15 cellular contexts compared by ENCODE assay signal in genomic region chr7:82704121-82704520, GRCh38.
A peak's percentile ranks its signal among the peaks of the same experiment; 100 is the strongest.
DNase-seq lines count a peak whose midpoint lies in the region; ATAC-seq and TF ChIP-seq lines count a peak whose summit lies in the region.
"Had no signal": no experiment of that assay in that cellular context is flagged by ENCODE, and none has a peak within 500 bp of the region (broad histone marks: within the 10 kb centered on the region; RNA-seq: fewer than 3 reads in every experiment).

No MANE protein-coding gene starts in this region.

- intact Hi-C loops in left ventricle myocardium superior (cut with micrococcal nuclease) = no loop called here
- intact Hi-C loops in left cardiac atrium (cut with DNase I) = no loop called here

- no peak for TF ChIP-seq CTCF in RWPE1 (conservative IDR thresholded peaks at IDR 0.05; ENCODE audit: low read depth)

- H3K27ac ChIP-seq in RWPE1 = no peak overlapping the region

- DNase-seq in NCI-H1417 (lab: John Stamatoyannopoulos, UW) (peak in 2 of 3 experiments; percentile 42 to 82), NCI-H1417 treated with DMSO at 0.1 percent for 48 hours (lab: John Stamatoyannopoulos, UW) (no peak), left ventricle myocardium superior (no peak), left cardiac atrium (no peak), NCI-H2171 treated with DMSO at 0.1 percent for 48 hours (lab: John Stamatoyannopoulos, UW) (peak; percentile 73), RWPE1 (ENCODE audit: low spot score) (no peak), HUDEP-2 (lab: John Stamatoyannopoulos, UW; ENCODE audit: unreplicated experiment in 76 of 76) (no peak)
- DNase-seq in stimulated activated CD4-positive, alpha-beta T cell treated with anti-CD3 and anti-CD28 coated beads, Interleukin-4, amount 100 ng/mL, for 24 hours = no peak
- DNase-seq: Caco-2; CD4-positive, alpha-beta T cell; NCI-H524 treated with DMSO at 0.1 percent for 48 hours; NK-92 treated with Interleukin-12 subunit alpha and Interleukin-12 subunit beta, amount 100 ng/mL, for 24 hours; SIG-M5; T1000 had no signal

- POLR2A ChIA-PET in RWPE1 (lab: Yijun Ruan, JAX; ENCODE audit: low non-redundant PET) = no interaction called here

- CTCF ChIA-PET in RWPE1 (lab: Yijun Ruan, JAX) = interaction anchor here (0.9 kb wide), 1 partner anchor 9 kb away, joined by 3 read pairs; no protein-coding TSS in a partner anchor

- ATAC-seq in left ventricle myocardium superior = peak; percentile 55
- ATAC-seq in left cardiac atrium = no peak
- ATAC-seq: K562 had no signal

Comparison
In these comparisons a context has a peak if more than half of its experiments do, and no peak if none do; other contexts are left out.
1. DNase-seq: peak in NCI-H1417 (2 of 3) and NCI-H2171 treated with DMSO at 0.1 percent for 48 hours (single experiment); none in NCI-H1417 treated with DMSO at 0.1 percent for 48 hours (single experiment), left ventricle myocardium superior (single experiment), left cardiac atrium (single experiment), RWPE1 (single experiment), HUDEP-2 (0 of 76) and stimulated activated CD4-positive, alpha-beta T cell treated with anti-CD3 and anti-CD28 coated beads, Interleukin-4, amount 100 ng/mL, for 24 hours (single experiment).